8 cellular contexts compared by ENCODE assay signal in genomic region chr13:25300861-25301346, GRCh38. TPM values are rescaled to one million over a fixed set of nuclear protein-coding genes. Genes with fewer than 3 reads are reported as not detected.
DNase-seq lines count a peak whose midpoint lies in the region; ATAC-seq, FAIRE-seq and TF ChIP-seq lines count a peak whose summit lies in the region.

No MANE protein-coding gene starts in this region.

- POLR2A ChIA-PET in SK-N-SH (lab: Yijun Ruan, JAX) = no interaction called here

- WGBS in SK-N-SH (ENCODE audit: low lambda C conversion rate) = 71% methylated on average over 33 of the region's 33 CpGs
- 94 to 96% methylated on average over 27 to 30 of the region's 33 CpGs for WGBS in mesodermal cell (ENCODE audit: insufficient coverage in 2 of 2), 2 experiments
- WGBS in thymus = 27% methylated on average over 33 of the region's 33 CpGs

- intact Hi-C loops in dendritic cell treated with granulocyte-macrophage colony-stimulating factor and Interleukin-4, amounts not matched to agents 40 ng/mL and 50 ng/mL, for 4 days (cut with micrococcal nuclease) = loop anchor here (1.0 to 10.0 kb wide), 3 partner anchors 14 to 1926 kb away; partner anchors contain the start of gene MTMR6

- TF ChIP-seq EP300 in SK-N-SH (IDR thresholded peaks at IDR 0.05; ENCODE audit: borderline replicate concordance in 1 of 2, low read depth in 1 of 2, low read length in 1 of 2) = no peak

- peak overlapping the region; percentile 89 for H3K9ac ChIP-seq in SK-N-SH

- H3K79me2 ChIP-seq in SK-N-SH (ENCODE audit: insufficient read depth) = peaks cover 43% of the 10 kb centered on the region

- no peaks in the 10 kb centered on the region for H3K9me2 ChIP-seq in SK-N-SH

- no peaks in the 10 kb centered on the region for H3K9me3 ChIP-seq in SK-N-SH
- no peaks in the 10 kb centered on the region for H3K9me3 ChIP-seq in mesodermal cell (ENCODE audit: control insufficient read depth, low read length)
- H3K9me3 ChIP-seq in thymus (ENCODE audit: control insufficient read depth) = no peaks in the 10 kb centered on the region

- H3K27me3 ChIP-seq in SK-N-SH (ENCODE audit: insufficient read depth) (no peaks in the 10 kb centered on the region), thymus (ENCODE audit: control insufficient read depth, insufficient read depth) (no peaks in the 10 kb centered on the region)

- peaks cover 44% of the 10 kb centered on the region for H3K4me1 Mint-ChIP-seq in dendritic cell treated with granulocyte-macrophage colony-stimulating factor and Interleukin-4, amounts not matched to agents 40 ng/mL and 50 ng/mL, for 4 days (ENCODE audit: low read depth)

- H3K27ac ChIP-seq in SK-N-SH (ENCODE audit: low read depth in 2 of 2, low read length in 1 of 2) (peak overlapping the region; percentile 90 to 91), mesodermal cell (ENCODE audit: low read depth, low read length, severe bottlenecking) (peak overlapping the region; percentile 52), thymus (ENCODE audit: low read depth) (peak overlapping the region; percentile 78)

- no peak for TF ChIP-seq CTCF in SK-N-SH (IDR thresholded peaks at IDR 0.05)

- H3K36me3 Mint-ChIP-seq in dendritic cell treated with granulocyte-macrophage colony-stimulating factor and Interleukin-4, amounts not matched to agents 40 ng/mL and 50 ng/mL, for 4 days (ENCODE audit: low read depth) = peaks cover 32% of the 10 kb centered on the region

- CTCF ChIA-PET in SK-N-SH (lab: Yijun Ruan, JAX) = interaction anchor here (0.9 to 2.3 kb wide), 3 partner anchors 13 to 75 kb away, joined by 3 to 12 read pairs (median 3); no protein-coding TSS in a partner anchor

- DNase-seq in GM12892 (ENCODE audit: insufficient read length) (peak; percentile 5), SK-N-SH (peak; percentile 66), epidermal melanocyte (ENCODE audit: insufficient read length, low spot score) (no peak), GOT3 (lab: John Stamatoyannopoulos, UW) (no peak)

- TF ChIP-seq RAD21 in SK-N-SH (IDR thresholded peaks at IDR 0.05; ENCODE audit: low read length) = no peak

- peak overlapping the region; percentile 86 for H3K4me3 Mint-ChIP-seq in dendritic cell treated with granulocyte-macrophage colony-stimulating factor and Interleukin-4, amounts not matched to agents 40 ng/mL and 50 ng/mL, for 4 days

- peaks cover 6 to 11% of the 10 kb centered on the region in 2 experiments; a peak in 3 of 4 replicates for H3K4me1 ChIP-seq in SK-N-SH (ENCODE audit: control insufficient read depth in 1 of 2, insufficient read depth in 2 of 2, low read depth in 1 of 2, low read length in 1 of 2)
- H3K4me1 ChIP-seq in mesodermal cell (ENCODE audit: control insufficient read depth, insufficient read depth, low read length, poor library complexity, severe bottlenecking) = peaks cover 8% of the 10 kb centered on the region
- H3K4me1 ChIP-seq in thymus (ENCODE audit: control insufficient read depth, insufficient read depth, low read length) = peaks cover 11% of the 10 kb centered on the region

- no peak for FAIRE-seq in GM12892 (lab: Jason Lieb, UNC)

- peak; percentile 21 for ATAC-seq in HG02678 (IDR thresholded peaks at IDR 0.05; ENCODE audit: unreplicated experiment)

- H3K36me3 ChIP-seq in SK-N-SH (replicated peaks in 1 of 2; ENCODE audit: control insufficient read depth in 1 of 2, insufficient read depth in 2 of 2, low read length in 1 of 2) (peaks cover 10 to 14% of the 10 kb centered on the region in 2 experiments), mesodermal cell (ENCODE audit: control insufficient read depth, insufficient read depth, low read length) (peaks cover 25% of the 10 kb centered on the region), thymus (ENCODE audit: control insufficient read depth, insufficient read depth) (no peaks in the 10 kb centered on the region)

- H3K9me3 Mint-ChIP-seq in dendritic cell treated with granulocyte-macrophage colony-stimulating factor and Interleukin-4, amounts not matched to agents 40 ng/mL and 50 ng/mL, for 4 days = no peaks in the 10 kb centered on the region

- H3K27me3 Mint-ChIP-seq in dendritic cell treated with granulocyte-macrophage colony-stimulating factor and Interleukin-4, amounts not matched to agents 40 ng/mL and 50 ng/mL, for 4 days = peaks cover 9% of the 10 kb centered on the region

- H3F3A ChIP-seq in SK-N-SH (replicated peaks; ENCODE audit: insufficient read depth) = no peaks in the 10 kb centered on the region

- H3K4me2 ChIP-seq in SK-N-SH = peak overlapping the region; percentile 80; the same call in 1 of the 2 replicates

- TF ChIP-seq POLR2A in GM12892 (IDR thresholded peaks at IDR 0.05; ENCODE audit: low read depth, low read length) = no peak

- peak overlapping the region; percentile 90 to 93 for H3K4me3 ChIP-seq in SK-N-SH (ENCODE audit: low read depth in 2 of 2, low read length in 1 of 2)
- peak overlapping the region; percentile 84 for H3K4me3 ChIP-seq in mesodermal cell (ENCODE audit: extremely low read depth, insufficient read depth, low read length, poor library complexity, severe bottlenecking)
- H3K4me3 ChIP-seq in thymus (ENCODE audit: low read length) = peak overlapping the region; percentile 98

- H3K27ac Mint-ChIP-seq in dendritic cell treated with granulocyte-macrophage colony-stimulating factor and Interleukin-4, amounts not matched to agents 40 ng/mL and 50 ng/mL, for 4 days = peak overlapping the region; percentile 89

- 0 out of 2 replicates have a peak, but pooled peaks cover 3% of the 10 kb centered on the region for H4K20me1 ChIP-seq in SK-N-SH (ENCODE audit: insufficient read depth)

- peak overlapping the region; percentile 99 for H2AFZ ChIP-seq in SK-N-SH (ENCODE audit: low read depth)

TF ChIP-seq in SK-N-SH, 30 proteins besides CTCF, POLR2A, EP300 and RAD21:
- TF ChIP-seq POLR2AphosphoS5 (IDR thresholded peaks at IDR 0.05; ENCODE audit: low read depth, low read length) (no peak), TEAD4 (IDR thresholded peaks at IDR 0.05; ENCODE audit: borderline replicate concordance, insufficient read depth) (no peak), TAF1 (IDR thresholded peaks at IDR 0.05; ENCODE audit: borderline replicate concordance, low read depth, low read length) (no peak), RXRA (IDR thresholded peaks at IDR 0.05; ENCODE audit: borderline replicate concordance, low read depth) (no peak), FOSL2 (IDR thresholded peaks at IDR 0.05; ENCODE audit: borderline replicate concordance, low read depth) (no peak), FOXM1 (IDR thresholded peaks at IDR 0.05; ENCODE audit: low read depth) (no peak), FOXJ3 (CRISPR knock-in tag; IDR thresholded peaks at IDR 0.05) (no peak), JUND (IDR thresholded peaks at IDR 0.05) (no peak), TCF12 (IDR thresholded peaks at IDR 0.05) (no peak), NRF1 (IDR thresholded peaks at IDR 0.05; ENCODE audit: low read depth, low read length) (no peak), MXI1 (IDR thresholded peaks at IDR 0.05; ENCODE audit: low read depth, low read length) (no peak), USF2 (IDR thresholded peaks at IDR 0.05; ENCODE audit: borderline replicate concordance, low read depth, low read length) (no peak), SIN3A (IDR thresholded peaks at IDR 0.05; ENCODE audit: borderline replicate concordance, low read depth, low read length) (no peak), YY1 (IDR thresholded peaks at IDR 0.05; ENCODE audit: low read depth) (no peak), GABPA (IDR thresholded peaks at IDR 0.05; ENCODE audit: low read depth) (no peak), MAX (IDR thresholded peaks at IDR 0.05; ENCODE audit: low read depth) (no peak), MEF2A (IDR thresholded peaks at IDR 0.05; ENCODE audit: borderline replicate concordance, low read depth) (no peak), CHD2 (IDR thresholded peaks at IDR 0.05; ENCODE audit: low read length, partially characterized antibody) (no peak), RFX5 (IDR thresholded peaks at IDR 0.05; ENCODE audit: low read length) (no peak)

RNA-seq across cellular contexts. Expression of gene NUP58, which starts 0.5 kb away (rescaled TPM):
- 45.7 TPM for polyA plus RNA-seq in GM12892 (2012; ENCODE audit: missing spikeins)
- polyA plus RNA-seq in SK-N-SH (2012; rRNA removed) (18.1 and 24.5 TPM in 2 replicates), thymus (22.5 TPM)
- 22.6 and 23.9 TPM in 2 replicates for polyA plus RNA-seq in SK-N-SH (2012; cell fraction: cytosol; rRNA removed)
- 15.5 and 22.3 TPM in 2 replicates for polyA plus RNA-seq in SK-N-SH (2012; cell fraction: nucleus; rRNA removed)
- 38.4 TPM for polyA plus RNA-seq in mesodermal cell (2013, experiment 1 of 2)
- polyA plus RNA-seq in mesodermal cell (2013, experiment 2 of 2) = 36.3 TPM

RNA-seq across cellular contexts. Expression of gene MTMR6, which starts 13.6 kb away (rescaled TPM):
- 8.6 TPM for polyA plus RNA-seq in GM12892 (2012; ENCODE audit: missing spikeins)
- polyA plus RNA-seq in SK-N-SH (2012; rRNA removed) = 4.8 and 6.7 TPM in 2 replicates
- polyA plus RNA-seq in SK-N-SH (2012; cell fraction: cytosol; rRNA removed) = 8.6 and 10.0 TPM in 2 replicates
- polyA plus RNA-seq in SK-N-SH (2012; cell fraction: nucleus; rRNA removed) = 3.3 and 6.4 TPM in 2 replicates
- 21.0 TPM for polyA plus RNA-seq in mesodermal cell (2013, experiment 1 of 2)
- polyA plus RNA-seq in mesodermal cell (2013, experiment 2 of 2) = 20.3 TPM
- 15.8 TPM for polyA plus RNA-seq in thymus

Comparison
In these comparisons a context has a peak if more than half of its experiments do, and no peak if none do; other contexts are left out.
1. DNase-seq: peak in GM12892 (single experiment) and SK-N-SH (single experiment); none in epidermal melanocyte (single experiment) and GOT3 (single experiment).
2. Peak in every context shown above with its lines, with median percentiles within 50 percentile points of each other: H3K27ac ChIP-seq and H3K4me3 ChIP-seq.